ENCODE assay signal across 23 cellular contexts in the genomic region with DNA sequence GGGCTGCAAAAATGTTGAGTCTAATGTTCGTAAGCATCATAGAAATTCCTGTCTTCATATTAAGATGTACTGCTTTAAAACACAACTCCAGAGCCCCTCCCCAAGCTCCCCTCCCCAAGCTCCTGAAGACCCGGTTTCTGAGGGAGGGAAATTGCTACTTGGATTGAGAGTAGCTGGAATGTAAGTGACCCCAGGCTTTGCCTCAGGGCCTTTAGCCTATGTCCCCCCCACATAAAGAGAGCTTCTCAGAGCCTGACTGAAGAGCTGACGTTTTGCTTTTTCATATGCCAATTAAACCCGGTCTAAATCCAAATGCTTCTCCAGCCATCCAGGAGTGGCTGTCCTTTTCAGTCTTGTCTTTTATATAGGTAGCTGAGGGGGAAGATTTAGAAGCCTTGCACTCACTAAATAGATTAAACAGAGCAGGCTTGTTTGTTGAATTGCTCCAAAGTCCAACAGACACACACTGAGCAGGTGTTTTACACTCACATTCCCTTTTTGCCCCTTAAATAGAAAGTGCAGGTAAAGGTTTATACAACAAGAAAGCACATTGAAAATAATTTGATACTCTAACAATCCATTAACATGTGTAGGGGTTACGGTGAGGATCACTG. TPM values are rescaled to one million over a fixed set of nuclear protein-coding genes. Genes with fewer than 3 reads are reported as not detected.
"Had no signal": no experiment of that assay in that cellular context is flagged by ENCODE, and none has a peak within 500 bp of the region (broad histone marks: within the 10 kb centered on the region; RNA-seq: fewer than 3 reads in every experiment).

No MANE protein-coding gene starts in this region.

- H3K9me3 Mint-ChIP-seq: activated naive CD4-positive, alpha-beta T cell treated with anti-CD3 and anti-CD28 coated beads, Interleukin-2, amount 50 U/mL, for 24 hours; dendritic cell treated with granulocyte-macrophage colony-stimulating factor and Interleukin-4, amounts not matched to agents 40 ng/mL and 50 ng/mL, for 4 days; mesothelial cell of epicardium; nephron progenitor cell; stimulated activated naive CD8-positive, alpha-beta T cell treated with anti-CD3 and anti-CD28 coated beads, Interleukin-15, Interleukin-2, amounts not matched to agents 100 ng/mL and 50 ng/mL, for 24 hours; T-helper 1 cell treated with Interleukin-12 subunit alpha and Interleukin-12 subunit beta and Interleukin-4 antibody, amounts not matched to agents 30 μg/mL and 1 μg/mL, for 36 hours had no signal

- H3K4me1 ChIP-seq: ascending aorta, esophagus muscularis mucosa, gastroesophageal sphincter, heart right ventricle, tibial nerve had no signal

- H3K36me3 ChIP-seq: ascending aorta, cardiac muscle cell, tibial nerve had no signal

- H3K27me3 ChIP-seq: ascending aorta, gastroesophageal sphincter had no signal

- ATAC-seq: activated CD4-positive, CD25-positive, alpha-beta regulatory T cell treated with anti-CD3 and anti-CD28 coated beads, Interleukin-2, amount 50 U/mL, for 24 hours; gastroesophageal sphincter; heart right ventricle had no signal

- H3K4me3 Mint-ChIP-seq: activated naive CD4-positive, alpha-beta T cell treated with anti-CD3 and anti-CD28 coated beads, Interleukin-2, amount 50 U/mL, for 24 hours; dendritic cell treated with granulocyte-macrophage colony-stimulating factor and Interleukin-4, amounts not matched to agents 40 ng/mL and 50 ng/mL, for 4 days; mesothelial cell of epicardium; nephron progenitor cell; stimulated activated naive CD8-positive, alpha-beta T cell treated with anti-CD3 and anti-CD28 coated beads, Interleukin-15, Interleukin-2, amounts not matched to agents 100 ng/mL and 50 ng/mL, for 24 hours; T-helper 1 cell treated with Interleukin-12 subunit alpha and Interleukin-12 subunit beta and Interleukin-4 antibody, amounts not matched to agents 30 μg/mL and 1 μg/mL, for 36 hours had no signal

- DNase-seq: activated CD4-positive, alpha-beta T cell treated with anti-CD3 and anti-CD28 coated beads, Interleukin-2, amount 50 U/mL, for 1 hour; activated CD8-positive, alpha-beta memory T cell treated with anti-CD3 and anti-CD28 coated beads, Interleukin-2, amount 50 U/mL, for 48 hours; activated effector memory CD4-positive, alpha-beta T cell treated with Interleukin-2 at 50 U/mL for 16 hours; activated T-cell treated with anti-CD3 and anti-CD28 coated beads, Interleukin-2, amount 50 U/mL, for 48 hours; effector memory CD4-positive, alpha-beta T cell; heart right ventricle; nephron progenitor cell had no signal

- H3K27ac ChIP-seq: ascending aorta, cardiac muscle cell, esophagus muscularis mucosa, gastroesophageal sphincter, heart right ventricle, tibial nerve had no signal

- H3K4me1 Mint-ChIP-seq: activated naive CD4-positive, alpha-beta T cell treated with anti-CD3 and anti-CD28 coated beads, Interleukin-2, amount 50 U/mL, for 24 hours; mesothelial cell of epicardium had no signal

- H3K9me3 ChIP-seq: ascending aorta, esophagus muscularis mucosa, gastroesophageal sphincter, heart right ventricle, tibial nerve had no signal

- FAIRE-seq: endothelial cell of umbilical vein, urothelium cell line had no signal

- H3K27ac Mint-ChIP-seq: activated naive CD4-positive, alpha-beta T cell treated with anti-CD3 and anti-CD28 coated beads, Interleukin-2, amount 50 U/mL, for 24 hours; dendritic cell treated with granulocyte-macrophage colony-stimulating factor and Interleukin-4, amounts not matched to agents 40 ng/mL and 50 ng/mL, for 4 days; mesothelial cell of epicardium; nephron progenitor cell; stimulated activated naive CD8-positive, alpha-beta T cell treated with anti-CD3 and anti-CD28 coated beads, Interleukin-15, Interleukin-2, amounts not matched to agents 100 ng/mL and 50 ng/mL, for 24 hours; T-helper 1 cell treated with Interleukin-12 subunit alpha and Interleukin-12 subunit beta and Interleukin-4 antibody, amounts not matched to agents 30 μg/mL and 1 μg/mL, for 36 hours had no signal

- H3K4me3 ChIP-seq: ascending aorta, cardiac muscle cell, esophagus muscularis mucosa, gastroesophageal sphincter, heart right ventricle, lung, tibial nerve had no signal

- H3K27me3 Mint-ChIP-seq: stimulated activated naive CD8-positive, alpha-beta T cell treated with anti-CD3 and anti-CD28 coated beads, Interleukin-15, Interleukin-2, amounts not matched to agents 100 ng/mL and 50 ng/mL, for 24 hours had no signal

RNA-seq across cellular contexts. Expression of gene ARX, which starts 19.6 kb away (rescaled TPM):
- total RNA-seq: ascending aorta, cardiac muscle cell, chondrocyte, endothelial cell of umbilical vein, esophagus muscularis mucosa, gastroesophageal sphincter, mesothelial cell of epicardium, omental fat pad, tibial nerve had no signal
- polyA plus RNA-seq: cardiac muscle cell, endothelial cell of umbilical vein, heart right ventricle had no signal
